25 cellular contexts compared by ENCODE assay signal in the genomic region with DNA sequence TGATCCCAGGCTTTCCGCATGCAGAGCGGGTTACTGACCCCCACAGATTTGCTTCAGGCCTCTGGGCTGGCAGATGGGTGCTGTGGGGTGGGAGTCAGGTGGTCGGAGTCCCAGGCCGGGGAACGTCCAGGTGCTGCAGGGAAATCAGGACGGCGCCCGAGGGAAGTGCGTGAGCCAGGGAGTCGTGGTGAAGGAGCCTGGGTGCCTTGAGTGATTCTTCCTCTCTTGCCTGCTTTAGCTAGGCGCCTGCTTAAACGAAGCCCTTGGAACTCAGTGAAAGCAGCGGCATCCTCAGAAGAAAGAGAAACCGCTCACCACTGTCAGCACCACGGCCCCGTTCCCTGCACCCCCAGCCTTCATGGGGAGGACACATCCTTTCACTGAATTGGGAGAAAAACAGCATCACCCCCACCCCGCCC.
A peak's percentile ranks its signal among the peaks of the same experiment; 100 is the strongest.
DNase-seq lines count a peak whose midpoint lies in the region; ATAC-seq, FAIRE-seq and TF ChIP-seq lines count a peak whose summit lies in the region.
"Had no signal": no experiment of that assay in that cellular context is flagged by ENCODE, and none has a peak within 500 bp of the region (broad histone marks: within the 10 kb centered on the region; RNA-seq: fewer than 3 reads in every experiment).

No MANE protein-coding gene starts in this region.

- no peak overlapping the region for H3K27ac ChIP-seq in GM23338 (ENCODE audit: low read depth)
- no peak overlapping the region for H3K27ac ChIP-seq in RWPE2 (ENCODE audit: poor library complexity, severe bottlenecking)
- no peak overlapping the region for H3K27ac ChIP-seq in kidney (ENCODE audit: low read depth in 2 of 2, low read length in 2 of 2)
- no peak overlapping the region for H3K27ac ChIP-seq in smooth muscle cell (ENCODE audit: low read depth)
- H3K27ac ChIP-seq: brain microvascular endothelial cell, gastrocnemius medialis, hepatocyte, parathyroid adenoma, SJSA1, tibial artery had no signal

- H3K4me1 ChIP-seq in GM23338 (ENCODE audit: insufficient read depth) (no peaks in the 10 kb centered on the region), RWPE2 (ENCODE audit: insufficient read depth, poor library complexity, severe bottlenecking) (no peaks in the 10 kb centered on the region), kidney (ENCODE audit: control insufficient read depth in 1 of 2, insufficient read depth in 1 of 2, low read depth in 1 of 2, low read length in 2 of 2) (no peaks in the 10 kb centered on the region), smooth muscle cell (ENCODE audit: low read depth) (peaks cover 3% of the 10 kb centered on the region)
- H3K4me1 ChIP-seq: gastrocnemius medialis, parathyroid adenoma, SJSA1, tibial artery had no signal

- H2AFZ ChIP-seq in GM23338 (no peak overlapping the region), smooth muscle cell (ENCODE audit: low read depth) (peak overlapping the region; percentile 61)
- H2AFZ ChIP-seq: hepatocyte, parathyroid adenoma had no signal

- no peak for DNase-seq in GM23338 (ENCODE audit: low spot score)
- DNase-seq in RWPE2 (ENCODE audit: low spot score) = peak; percentile 41
- DNase-seq in kidney = peak; percentile 32
- DNase-seq in smooth muscle cell (lab: John Stamatoyannopoulos, UW; ENCODE audit: unreplicated experiment) = no peak
- no peak for DNase-seq in iPS-NIHi7 (ENCODE audit: extremely low spot score)
- DNase-seq: activated CD4-positive, alpha-beta T cell treated with anti-CD3 and anti-CD28 coated beads, Interleukin-2, amount 10 ng/mL, durations not matched to agents 7 days and 5 days; DMS153; gastrocnemius medialis; left cardiac atrium; NCI-H1092; NCI-H1694 treated with DMSO at 0.1 percent for 48 hours; stimulated activated CD4-positive, alpha-beta T cell treated with anti-CD3 and anti-CD28 coated beads, Interleukin-2, amount 100 ng/mL, for 48 hours; T-cell had no signal

- intact Hi-C loops in kidney (cut with DNase I) = no loop called here

- H3F3A ChIP-seq in GM23338 (replicated peaks; ENCODE audit: low read depth) (no peaks in the 10 kb centered on the region), smooth muscle cell (ENCODE audit: low read depth) (no peaks in the 10 kb centered on the region)

- H3K9me3 Mint-ChIP-seq in GM23338 = no peaks in the 10 kb centered on the region
- H3K9me3 Mint-ChIP-seq: activated CD4-positive, alpha-beta T cell treated with anti-CD3 and anti-CD28 coated beads, Interleukin-2, amount 10 ng/mL, durations not matched to agents 7 days and 5 days; activated naive CD4-positive, alpha-beta T cell treated with anti-CD3 and anti-CD28 coated beads, Interleukin-2, amount 50 U/mL, for 72 hours; T-cell had no signal

- WGBS in smooth muscle cell (ENCODE audit: low lambda C conversion rate) = 90% methylated on average over 17 of the region's 17 CpGs

- H3K36me3 ChIP-seq in GM23338 (ENCODE audit: insufficient read depth) (0 out of 2 replicates have a peak, but pooled peaks cover 4% of the 10 kb centered on the region), RWPE2 (ENCODE audit: low read depth) (no peaks in the 10 kb centered on the region), kidney (ENCODE audit: control insufficient read depth in 1 of 2, insufficient read depth in 2 of 2, low read length in 2 of 2) (no peaks in the 10 kb centered on the region), smooth muscle cell (ENCODE audit: low read depth) (no peaks in the 10 kb centered on the region)
- H3K36me3 ChIP-seq: brain microvascular endothelial cell, gastrocnemius medialis, SJSA1, tibial artery had no signal

- H3K4me2 ChIP-seq in GM23338 (no peak overlapping the region), smooth muscle cell (peak overlapping the region; percentile 35)
- H3K4me2 ChIP-seq: hepatocyte had no signal

- peaks cover 12% of the 10 kb centered on the region for H3K4me1 Mint-ChIP-seq in GM23338
- H3K4me1 Mint-ChIP-seq: activated CD4-positive, alpha-beta T cell treated with anti-CD3 and anti-CD28 coated beads, Interleukin-2, amount 10 ng/mL, durations not matched to agents 7 days and 5 days; memory B cell had no signal

- no peak for FAIRE-seq in kidney (lab: Jason Lieb, UNC)
- FAIRE-seq: endothelial cell of umbilical vein, GM12878 had no signal

- no peak overlapping the region for H3K27ac Mint-ChIP-seq in GM23338
- H3K27ac Mint-ChIP-seq: activated CD4-positive, alpha-beta T cell treated with anti-CD3 and anti-CD28 coated beads, Interleukin-2, amount 10 ng/mL, durations not matched to agents 7 days and 5 days; activated naive CD4-positive, alpha-beta T cell treated with anti-CD3 and anti-CD28 coated beads, Interleukin-2, amount 50 U/mL, for 72 hours; memory B cell; T-cell had no signal

- TF ChIP-seq CTCF in GM23338 (conservative IDR thresholded peaks at IDR 0.05; ENCODE audit: low read depth in 2 of 2) (no peak), RWPE2 (IDR thresholded peaks at IDR 0.05; ENCODE audit: poor library complexity, severe bottlenecking) (no peak), kidney (IDR thresholded peaks at IDR 0.05; ENCODE audit: borderline replicate concordance, extremely low read depth, insufficient read depth) (no peak), smooth muscle cell (IDR thresholded peaks at IDR 0.05; ENCODE audit: borderline replicate concordance, insufficient read depth, poor library complexity, severe bottlenecking) (no peak)

- H3K9ac ChIP-seq in kidney (ENCODE audit: low read length in 2 of 2) (no peak overlapping the region), smooth muscle cell (ENCODE audit: low read depth) (no peak overlapping the region)
- H3K9ac ChIP-seq: parathyroid adenoma had no signal

- no peaks in the 10 kb centered on the region for H3K9me2 ChIP-seq in GM23338 (ENCODE audit: insufficient read depth)

- H3K4me3 ChIP-seq in GM23338 (no peak overlapping the region), RWPE2 (ENCODE audit: severe bottlenecking) (no peak overlapping the region), kidney (ENCODE audit: low read length in 2 of 2) (no peak overlapping the region), smooth muscle cell (no peak overlapping the region)
- H3K4me3 ChIP-seq: gastrocnemius medialis, GM12878, hepatocyte, SJSA1, tibial artery had no signal

- H3K9me3 ChIP-seq in RWPE2 (ENCODE audit: severe bottlenecking) (peaks cover 1% of the 10 kb centered on the region), kidney (ENCODE audit: control insufficient read depth in 1 of 2, low read length in 2 of 2) (no peaks in the 10 kb centered on the region), smooth muscle cell (replicated peaks; ENCODE audit: low read depth) (no peaks in the 10 kb centered on the region)
- H3K9me3 ChIP-seq: gastrocnemius medialis, SJSA1, tibial artery had no signal

- H3K27me3 ChIP-seq in GM23338 (ENCODE audit: insufficient read depth) (no peaks in the 10 kb centered on the region), RWPE2 (ENCODE audit: insufficient read depth, poor library complexity, severe bottlenecking) (no peaks in the 10 kb centered on the region), smooth muscle cell (ENCODE audit: low read depth) (no peaks in the 10 kb centered on the region)
- H3K27me3 ChIP-seq: brain microvascular endothelial cell, hepatocyte, SJSA1 had no signal

- H3K36me3 Mint-ChIP-seq in GM23338 (ENCODE audit: low read depth) = no peaks in the 10 kb centered on the region
- H3K36me3 Mint-ChIP-seq: activated naive CD4-positive, alpha-beta T cell treated with anti-CD3 and anti-CD28 coated beads, Interleukin-2, amount 50 U/mL, for 72 hours; memory B cell; T-cell had no signal

- H4K20me1 ChIP-seq in GM23338 (replicated peaks; ENCODE audit: insufficient read depth) (no peaks in the 10 kb centered on the region), smooth muscle cell (ENCODE audit: low read depth) (no peaks in the 10 kb centered on the region)

- no peak overlapping the region for H3K4me3 Mint-ChIP-seq in GM23338
- H3K4me3 Mint-ChIP-seq: activated CD4-positive, alpha-beta T cell treated with anti-CD3 and anti-CD28 coated beads, Interleukin-2, amount 10 ng/mL, durations not matched to agents 7 days and 5 days; memory B cell; T-cell had no signal

- H3K27me3 Mint-ChIP-seq in GM23338 (ENCODE audit: insufficient read depth, low read depth, poor library complexity) = peaks cover 6% of the 10 kb centered on the region
- H3K27me3 Mint-ChIP-seq: activated CD4-positive, alpha-beta T cell treated with anti-CD3 and anti-CD28 coated beads, Interleukin-2, amount 10 ng/mL, durations not matched to agents 7 days and 5 days had no signal

- peak; percentile 32 for ATAC-seq in GM23338
- no peak for ATAC-seq in RWPE2 (ENCODE audit: low read depth)
- no peak for ATAC-seq in GM21390 (IDR thresholded peaks at IDR 0.05; ENCODE audit: unreplicated experiment)
- no peak for ATAC-seq in HG02678 (IDR thresholded peaks at IDR 0.05; ENCODE audit: unreplicated experiment)
- ATAC-seq: activated naive CD4-positive, alpha-beta T cell treated with anti-CD3 and anti-CD28 coated beads, Interleukin-2, amount 50 U/mL, for 72 hours; gastrocnemius medialis; GM12878; left cardiac atrium; right cardiac atrium; T-cell had no signal

- H3K79me2 ChIP-seq in GM23338 (replicated peaks; ENCODE audit: insufficient read depth) (no peaks in the 10 kb centered on the region), smooth muscle cell (ENCODE audit: low read depth) (no peaks in the 10 kb centered on the region)
- H3K79me2 ChIP-seq: hepatocyte, parathyroid adenoma had no signal

TF ChIP-seq in GM23338, 12 proteins besides CTCF, POLR2A, EP300 and RAD21 (continues in another document):
- TF ChIP-seq JUNB (IDR thresholded peaks at IDR 0.05; ENCODE audit: unreplicated experiment) (no peak), EZH2phosphoT487 (IDR thresholded peaks at IDR 0.05; ENCODE audit: unreplicated experiment) (no peak)

Comparison
In these comparisons a context has a peak if more than half of its experiments do, and no peak if none do; other contexts are left out.
1. DNase-seq: peak in RWPE2 (single experiment) and kidney (single experiment); none in GM23338 (single experiment), smooth muscle cell (single experiment) and iPS-NIHi7 (single experiment).